ENCODE assay signal across 8 cellular contexts in the genomic region with DNA sequence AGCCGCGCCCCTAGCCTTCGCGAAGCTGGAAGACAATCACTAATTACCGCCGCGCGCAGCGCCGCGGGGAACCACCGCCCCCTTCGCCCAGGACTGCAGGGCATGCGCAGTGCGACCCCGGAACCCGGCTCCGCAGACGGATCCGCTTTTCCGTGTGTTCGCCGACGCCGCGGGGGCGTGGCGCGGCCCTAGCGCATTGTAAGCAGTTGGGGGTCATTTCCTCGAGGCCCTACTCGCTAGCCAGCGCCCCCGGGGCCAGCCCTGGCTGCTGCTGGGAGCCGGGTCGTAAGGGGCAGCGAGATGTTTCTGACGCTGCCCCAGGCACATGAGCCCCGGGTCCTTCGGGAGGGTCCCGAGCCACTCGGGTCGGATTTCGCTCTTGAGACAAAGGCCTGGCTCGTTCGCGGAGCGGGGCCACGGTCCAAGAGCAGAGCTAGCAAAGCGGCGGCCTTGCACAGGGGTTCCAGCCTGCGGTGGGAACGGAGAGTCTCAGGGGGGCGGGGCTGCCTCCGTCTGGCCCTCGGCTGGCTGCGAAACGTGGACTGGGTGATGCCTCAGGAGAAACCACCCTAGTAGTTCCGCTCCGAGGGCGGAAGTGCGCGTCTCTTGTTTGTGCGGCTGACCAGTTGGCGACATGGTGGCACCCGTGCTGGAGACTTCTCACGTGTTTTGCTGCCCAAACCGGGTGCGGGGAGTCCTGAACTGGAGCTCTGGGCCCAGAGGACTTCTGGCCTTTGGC. TPM values are rescaled to one million over a fixed set of nuclear protein-coding genes. Genes with fewer than 3 reads are reported as not detected.
DNase-seq lines count a peak whose midpoint lies in the region; ATAC-seq and TF ChIP-seq lines count a peak whose summit lies in the region.

A gene with protein sequence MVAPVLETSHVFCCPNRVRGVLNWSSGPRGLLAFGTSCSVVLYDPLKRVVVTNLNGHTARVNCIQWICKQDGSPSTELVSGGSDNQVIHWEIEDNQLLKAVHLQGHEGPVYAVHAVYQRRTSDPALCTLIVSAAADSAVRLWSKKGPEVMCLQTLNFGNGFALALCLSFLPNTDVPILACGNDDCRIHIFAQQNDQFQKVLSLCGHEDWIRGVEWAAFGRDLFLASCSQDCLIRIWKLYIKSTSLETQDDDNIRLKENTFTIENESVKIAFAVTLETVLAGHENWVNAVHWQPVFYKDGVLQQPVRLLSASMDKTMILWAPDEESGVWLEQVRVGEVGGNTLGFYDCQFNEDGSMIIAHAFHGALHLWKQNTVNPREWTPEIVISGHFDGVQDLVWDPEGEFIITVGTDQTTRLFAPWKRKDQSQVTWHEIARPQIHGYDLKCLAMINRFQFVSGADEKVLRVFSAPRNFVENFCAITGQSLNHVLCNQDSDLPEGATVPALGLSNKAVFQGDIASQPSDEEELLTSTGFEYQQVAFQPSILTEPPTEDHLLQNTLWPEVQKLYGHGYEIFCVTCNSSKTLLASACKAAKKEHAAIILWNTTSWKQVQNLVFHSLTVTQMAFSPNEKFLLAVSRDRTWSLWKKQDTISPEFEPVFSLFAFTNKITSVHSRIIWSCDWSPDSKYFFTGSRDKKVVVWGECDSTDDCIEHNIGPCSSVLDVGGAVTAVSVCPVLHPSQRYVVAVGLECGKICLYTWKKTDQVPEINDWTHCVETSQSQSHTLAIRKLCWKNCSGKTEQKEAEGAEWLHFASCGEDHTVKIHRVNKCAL (plus strand): TSS at position 600 of the 739 bp plus-strand sequence. CDS start 35 bp downstream, at position 635.
A gene with protein sequence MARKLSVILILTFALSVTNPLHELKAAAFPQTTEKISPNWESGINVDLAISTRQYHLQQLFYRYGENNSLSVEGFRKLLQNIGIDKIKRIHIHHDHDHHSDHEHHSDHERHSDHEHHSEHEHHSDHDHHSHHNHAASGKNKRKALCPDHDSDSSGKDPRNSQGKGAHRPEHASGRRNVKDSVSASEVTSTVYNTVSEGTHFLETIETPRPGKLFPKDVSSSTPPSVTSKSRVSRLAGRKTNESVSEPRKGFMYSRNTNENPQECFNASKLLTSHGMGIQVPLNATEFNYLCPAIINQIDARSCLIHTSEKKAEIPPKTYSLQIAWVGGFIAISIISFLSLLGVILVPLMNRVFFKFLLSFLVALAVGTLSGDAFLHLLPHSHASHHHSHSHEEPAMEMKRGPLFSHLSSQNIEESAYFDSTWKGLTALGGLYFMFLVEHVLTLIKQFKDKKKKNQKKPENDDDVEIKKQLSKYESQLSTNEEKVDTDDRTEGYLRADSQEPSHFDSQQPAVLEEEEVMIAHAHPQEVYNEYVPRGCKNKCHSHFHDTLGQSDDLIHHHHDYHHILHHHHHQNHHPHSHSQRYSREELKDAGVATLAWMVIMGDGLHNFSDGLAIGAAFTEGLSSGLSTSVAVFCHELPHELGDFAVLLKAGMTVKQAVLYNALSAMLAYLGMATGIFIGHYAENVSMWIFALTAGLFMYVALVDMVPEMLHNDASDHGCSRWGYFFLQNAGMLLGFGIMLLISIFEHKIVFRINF (minus strand): TSS at position 41 of the 739 bp plus-strand sequence. CDS start 2,333 bp downstream, outside the sequence.

- peak within 1 kb of the TSS; percentile 96 for H2BK120ac ChIP-seq in trophoblast cell (ENCODE audit: insufficient read depth, low read length, poor library complexity)

- peak within 1 kb of the TSS; percentile 95 to 98 (median 96) for H3K4me3 Mint-ChIP-seq in T-cell

- ATAC-seq in HG02870 (IDR thresholded peaks at IDR 0.05; ENCODE audit: unreplicated experiment) (peak; percentile 93), T-cell (replicated peaks in 1 of 4) (peak; percentile 91 to 92 (median 92))

- H2AFZ ChIP-seq in trophoblast cell (ENCODE audit: insufficient read depth, low read length, poor library complexity): peak within 1 kb of the TSS; percentile 97

- peak within 1 kb of the TSS; percentile 91 for H3K4ac ChIP-seq in trophoblast cell (ENCODE audit: low read depth, low read length)

- H3K27ac ChIP-seq in adipose tissue (ENCODE audit: low read depth, low read length) (peak within 1 kb of the TSS; percentile 66), trophoblast cell (ENCODE audit: low read depth, low read length) (peak within 1 kb of the TSS; percentile 97), tibial nerve (peak within 1 kb of the TSS; percentile 94 to 100 (median 97))

- H3K4me1 ChIP-seq in trophoblast cell (ENCODE audit: control insufficient read depth in 1 of 2, insufficient read depth in 2 of 2, low read length in 2 of 2) (peaks cover 2 to 7% of the 10 kb centered on the region in 2 experiments), tibial nerve (peaks cover 0 to 52% (median 18%) of the 10 kb centered on the region in 4 donors)

- peaks cover 15% of the 10 kb centered on the region for H3K36me3 Mint-ChIP-seq in T-cell

- peak within 1 kb of the TSS; percentile 96 for H3K9ac ChIP-seq in trophoblast cell (ENCODE audit: low read length)

- H3K9me3 ChIP-seq in trophoblast cell (ENCODE audit: insufficient read depth, low read depth, low read length) (no peaks in the 10 kb centered on the region), tibial nerve (no peaks in the 10 kb centered on the region)

- H3K4me1 Mint-ChIP-seq in T-cell: peaks cover 66 to 69% (median 68%) of the 10 kb centered on the region in 3 donors

- peak; percentile 75 to 78 for TF ChIP-seq POLR2A in tibial nerve (IDR thresholded peaks at IDR 0.05)

- H3K4me3 ChIP-seq in trophoblast cell (ENCODE audit: low read depth, low read length): peak within 1 kb of the TSS; percentile 88
- peak within 1 kb of the TSS; percentile 84 to 98 (median 88) for H3K4me3 ChIP-seq in tibial nerve

- CTCF ChIA-PET in T-cell (lab: Charles Lee): interaction anchor here in 1 of 2 donors (0.9 to 1.3 kb wide), 2 partner anchors 34 to 112 kb away, joined by 3 read pairs; no protein-coding TSS in a partner anchor

- peak; percentile 48 to 93 for TF ChIP-seq EP300 in tibial nerve (IDR thresholded peaks at IDR 0.05)

- H3K9me3 Mint-ChIP-seq in T-cell: no peaks in the 10 kb centered on the region

- peaks cover 9% of the 10 kb centered on the region for H3K79me2 ChIP-seq in trophoblast cell (ENCODE audit: control insufficient read depth, insufficient read depth, low read length, poor library complexity)

- peaks cover 0 to 4% of the 10 kb centered on the region in 2 experiments for H3K36me3 ChIP-seq in trophoblast cell (ENCODE audit: control insufficient read depth in 1 of 2, insufficient read depth in 2 of 2, low read length in 2 of 2)
- H3K36me3 ChIP-seq in tibial nerve: peaks cover 0 to 5% (median 0%) of the 10 kb centered on the region in 3 donors

- peak within 1 kb of the TSS; percentile 98 for H3K18ac ChIP-seq in trophoblast cell (ENCODE audit: low read length)

- peaks cover 10% of the 10 kb centered on the region for H3K79me1 ChIP-seq in trophoblast cell (ENCODE audit: low read length)

- TF ChIP-seq CTCF in GM13977 (IDR thresholded peaks at IDR 0.05; ENCODE audit: extremely low read depth, insufficient read depth, missing control alignments) (no peak), tibial nerve (IDR thresholded peaks at IDR 0.05) (peak in 2 of 5 experiments; percentile 37 to 38)

- no peak within 1 kb of the TSS for H3K23ac ChIP-seq in trophoblast cell (ENCODE audit: low read length)

- peak within 1 kb of the TSS; percentile 98 for H4K91ac ChIP-seq in trophoblast cell (ENCODE audit: low read depth, low read length)

- POLR2A ChIA-PET in T-cell (lab: Charles Lee): interaction anchor here (0.6 to 0.7 kb wide), 5 partner anchors 9 to 63 kb away, joined by 3 to 13 read pairs (median 3); no protein-coding TSS in a partner anchor

- intact Hi-C loops in cardiac septum (cut with DNase I): loop anchor here (2.0 to 5.0 kb wide), 3 partner anchors 58 to 547 kb away; a partner anchor contains a TSS

- in situ Hi-C loops in GM13977 (cut with MboI; ENCODE audit: low pct_unique_long_range_greater_than_20kb, low sequenced_read_pairs, unreplicated experiment): no loop called here

- peak within 1 kb of the TSS; percentile 97 for H3K27ac Mint-ChIP-seq in T-cell

- peak within 1 kb of the TSS; percentile 96 for H3K14ac ChIP-seq in trophoblast cell (ENCODE audit: low read length)

- H3K27me3 Mint-ChIP-seq in T-cell: no peaks in the 10 kb centered on the region

- H4K8ac ChIP-seq in trophoblast cell (ENCODE audit: low read depth, low read length): peak within 1 kb of the TSS; percentile 96

- H3K4me2 ChIP-seq in trophoblast cell (ENCODE audit: low read length): peak within 1 kb of the TSS; percentile 71

- H2BK12ac ChIP-seq in trophoblast cell (ENCODE audit: low read length): peak within 1 kb of the TSS; percentile 68

- H3K27me3 ChIP-seq in trophoblast cell (ENCODE audit: insufficient read depth, low read length) (no peaks in the 10 kb centered on the region), tibial nerve (no peaks in the 10 kb centered on the region)

- H4K12ac ChIP-seq in trophoblast cell (ENCODE audit: low read depth, low read length): peak within 1 kb of the TSS; percentile 86

- peak within 1 kb of the TSS; percentile 97 for H2BK5ac ChIP-seq in trophoblast cell (ENCODE audit: low read depth, low read length, poor library complexity)

- WGBS in adipose tissue, 3 donors: 0 to 1% (median 0%) methylated on average over 69 of the region's 69 CpGs
- no CpG with 5 or more reads among the region's 69 CpGs for WGBS in trophoblast cell (ENCODE audit: extremely low coverage, insufficient coverage, insufficient read length)
- 0 to 1% methylated on average over 12 to 13 of the region's 69 CpGs for WGBS in tibial nerve, 2 donors

- peak; percentile 96 for DNase-seq in GM13977 (ENCODE audit: low spot score)
- peak; percentile 99 for DNase-seq in NCI-H146 (lab: John Stamatoyannopoulos, UW)
- peak; percentile 87 to 96 (median 93) for DNase-seq in T-cell
- DNase-seq in cardiac septum (ENCODE audit: low spot score): peak; percentile 99
- DNase-seq in trophoblast cell: peak; percentile 96 to 99
- peak; percentile 93 to 95 for DNase-seq in tibial nerve (ENCODE audit: low spot score in 2 of 2)

- H2AK5ac ChIP-seq in trophoblast cell (ENCODE audit: low read length): peak within 1 kb of the TSS; percentile 72

RNA-seq across cellular contexts. Expression of the first gene that starts in this region (rescaled TPM):
- total RNA-seq in T-cell (100 to 1,000 TPM; 109 to 156 (median 150) TPM), cardiac septum (50.4 TPM), tibial nerve (10 to 100 TPM; 46.1 to 82.4 (median 67.4) TPM)
- polyA plus RNA-seq in adipose tissue: 10 to 100 TPM; 31.8 to 40.0 (median 34.4) TPM
- 57.9 and 60.3 TPM in 2 replicates for polyA plus RNA-seq in trophoblast cell (2013)

RNA-seq across cellular contexts. Expression of the second gene that starts in this region (rescaled TPM):
- 10 to 100 TPM; 14.3 to 18.3 (median 16.8) TPM for total RNA-seq in T-cell
- 10 to 100 TPM; 10.9 to 27.1 (median 17.0) TPM for polyA plus RNA-seq in adipose tissue
- total RNA-seq in cardiac septum: 15.6 TPM
- 37.8 and 38.9 TPM in 2 replicates for polyA plus RNA-seq in trophoblast cell (2013)
- total RNA-seq in tibial nerve: 10 to 100 TPM; 43.3 to 53.3 (median 44.0) TPM

Comparison
In these comparisons a context has a peak if more than half of its experiments do, and no peak if none do; other contexts are left out.
1. Peak in every context shown above with its lines: DNase-seq, ATAC-seq, H3K4me3 ChIP-seq and H3K27ac ChIP-seq.